ENCODE assay signal across 19 cellular contexts in the genomic region with DNA sequence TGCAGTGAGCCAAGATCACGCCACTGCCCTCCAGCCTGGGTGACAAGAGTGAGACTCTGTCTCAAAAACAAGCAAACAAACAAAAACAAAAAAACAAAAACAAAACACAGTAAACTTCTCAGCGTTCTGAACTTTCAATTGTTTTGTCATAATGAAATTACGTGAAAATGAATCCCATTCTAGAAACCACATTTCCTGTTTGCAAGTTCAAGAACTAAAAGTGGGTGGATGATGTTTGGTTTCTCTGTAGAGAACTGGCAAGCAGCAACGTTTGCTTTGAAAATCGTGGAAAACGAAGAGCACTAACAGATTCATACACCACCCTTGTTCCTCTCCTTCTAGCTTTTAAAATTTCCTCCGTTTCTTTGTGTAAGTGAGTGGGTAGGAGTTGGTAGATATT.
"Had no signal": no experiment of that assay in that cellular context is flagged by ENCODE, and none has a peak within 500 bp of the region (broad histone marks: within the 10 kb centered on the region; RNA-seq: fewer than 3 reads in every experiment).

No MANE protein-coding gene starts in this region.

- FAIRE-seq: kidney had no signal

- H3K9me3 Mint-ChIP-seq: neural progenitor cell had no signal

- H3K4me3 Mint-ChIP-seq: memory B cell; natural killer cell treated with Interleukin-12 subunit alpha and Interleukin-12 subunit beta and Interleukin-15 and Interleukin-18, amount 100 ng/mL, for 72 hours; neural progenitor cell had no signal

- H3K27me3 Mint-ChIP-seq: natural killer cell treated with Interleukin-12 subunit alpha and Interleukin-12 subunit beta and Interleukin-15 and Interleukin-18, amount 100 ng/mL, for 72 hours had no signal

- H3K4me1 Mint-ChIP-seq: memory B cell, neural progenitor cell had no signal

- ATAC-seq: left cardiac atrium; lower lobe of right lung; natural killer cell treated with Interleukin-12 subunit alpha and Interleukin-12 subunit beta and Interleukin-15 and Interleukin-18, amount 100 ng/mL, for 72 hours; right cardiac atrium had no signal

- DNase-seq: dorsolateral prefrontal cortex; effector CD8-positive, alpha-beta T cell; foreskin melanocyte; head of caudate nucleus; kidney; left cardiac atrium; left ventricle myocardium inferior; lower lobe of right lung; midbrain; nucleus accumbens; ovary; right cardiac atrium; stimulated activated CD4-positive, alpha-beta T cell treated with anti-CD3 and anti-CD28 coated beads, Interleukin-2, amount 100 ng/mL, for 48 hours; stimulated activated naive CD4-positive, alpha-beta T cell treated with Interleukin-2 at 50 U/mL for 16 hours; trophoblast cell had no signal

- H3K27ac Mint-ChIP-seq: memory B cell; natural killer cell treated with Interleukin-12 subunit alpha and Interleukin-12 subunit beta and Interleukin-15 and Interleukin-18, amount 100 ng/mL, for 72 hours; neural progenitor cell; progenitor cell of endocrine pancreas had no signal

- H3K36me3 Mint-ChIP-seq: memory B cell; natural killer cell treated with Interleukin-12 subunit alpha and Interleukin-12 subunit beta and Interleukin-15 and Interleukin-18, amount 100 ng/mL, for 72 hours had no signal
